Comparison of ENCODE assay signal across 8 cellular contexts in genomic region chr11:126969865-126970479, GRCh38. TPM values are rescaled to one million over a fixed set of nuclear protein-coding genes. Genes with fewer than 3 reads are reported as not detected.
A peak's percentile ranks its signal among the peaks of the same experiment; 100 is the strongest.
DNase-seq lines count a peak whose midpoint lies in the region; ATAC-seq and TF ChIP-seq lines count a peak whose summit lies in the region.

No MANE protein-coding gene starts in this region.

- peak; percentile 85 for TF ChIP-seq CTCF in AG09319 (IDR thresholded peaks at IDR 0.05; ENCODE audit: low read depth, low read length)

- H3K36me3 ChIP-seq in aorta (ENCODE audit: control insufficient read depth in 1 of 2, insufficient read depth in 2 of 2, low read length in 1 of 2) = no peaks in the 10 kb centered on the region

- no peak overlapping the region for H3K4me3 Mint-ChIP-seq in T-helper 2 cell treated with Interferon-gamma antibody and Interleukin-4, amounts not matched to agents 5 μg/mL and 100 μg/mL, for 36 hours

- no peak overlapping the region for H3K4me3 ChIP-seq in aorta (ENCODE audit: low read length in 2 of 2)

- H3K27me3 Mint-ChIP-seq in T-helper 2 cell treated with Interferon-gamma antibody and Interleukin-4, amounts not matched to agents 5 μg/mL and 100 μg/mL, for 36 hours (ENCODE audit: low read depth) = peaks cover 15% of the 10 kb centered on the region

- H3K4me1 Mint-ChIP-seq in T-helper 2 cell treated with Interferon-gamma antibody and Interleukin-4, amounts not matched to agents 5 μg/mL and 100 μg/mL, for 36 hours (ENCODE audit: low read depth) = no peaks in the 10 kb centered on the region

- 31 to 33% methylated on average over 6 of the region's 6 CpGs for WGBS in aorta, 2 donors

- no peak overlapping the region for H3K27ac Mint-ChIP-seq in T-helper 2 cell treated with Interferon-gamma antibody and Interleukin-4, amounts not matched to agents 5 μg/mL and 100 μg/mL, for 36 hours

- H3K9me3 Mint-ChIP-seq in T-helper 2 cell treated with Interferon-gamma antibody and Interleukin-4, amounts not matched to agents 5 μg/mL and 100 μg/mL, for 36 hours = no peaks in the 10 kb centered on the region

- intact Hi-C loops in sciatic nerve (cut with DNase I) (no loop called here), aorta (cut with DNase I) (no loop called here)

- no peaks in the 10 kb centered on the region for H3K36me3 Mint-ChIP-seq in T-helper 2 cell treated with Interferon-gamma antibody and Interleukin-4, amounts not matched to agents 5 μg/mL and 100 μg/mL, for 36 hours (ENCODE audit: low read depth)

- DNase-seq in AG09319 (ENCODE audit: extremely low read depth, low read depth) (no peak), NCI-H1694 treated with DMSO at 0.1 percent for 48 hours (lab: John Stamatoyannopoulos, UW) (peak; percentile 2), fibroblast of peridontal ligament (ENCODE audit: extremely low read depth) (peak; percentile 81), sciatic nerve (ENCODE audit: low spot score) (no peak), aorta (no peak)
- DNase-seq in T-helper 2 cell treated with Interferon-gamma antibody and Interleukin-4, amounts not matched to agents 5 μg/mL and 100 μg/mL, for 36 hours (ENCODE audit: low spot score) = no peak

- ATAC-seq in GM19467 (IDR thresholded peaks at IDR 0.05; ENCODE audit: unreplicated experiment) (peak; percentile 48), sciatic nerve (peak; percentile 80), GM21737 (IDR thresholded peaks at IDR 0.05; ENCODE audit: unreplicated experiment) (no peak), aorta (ENCODE audit: low FRiP score) (no peak)

- H3K27ac ChIP-seq in aorta (ENCODE audit: low read depth in 1 of 2, low read length in 2 of 2) = no peak overlapping the region

- H3K9me3 ChIP-seq in aorta (ENCODE audit: control insufficient read depth, low read length) = peaks cover 4% of the 10 kb centered on the region

- H3K4me1 ChIP-seq in aorta (ENCODE audit: control insufficient read depth in 1 of 2, insufficient read depth in 2 of 2, low read length in 2 of 2) = no peaks in the 10 kb centered on the region

- H3K27me3 ChIP-seq in aorta (ENCODE audit: control insufficient read depth in 1 of 2, insufficient read depth in 2 of 2, low read length in 1 of 2) = no peaks in the 10 kb centered on the region

RNA-seq across cellular contexts. Expression of gene KIRREL3, which starts 30.6 kb away (rescaled TPM):
- total RNA-seq in sciatic nerve = 0.09 TPM
- under 1 TPM in 1 of 2 donors, not detected in 1; 0.90 TPM for total RNA-seq in aorta
- not detected for polyA plus RNA-seq in aorta

Comparison
In these comparisons a context has a peak if more than half of its experiments do, and no peak if none do; other contexts are left out.
1. DNase-seq: peak in NCI-H1694 treated with DMSO at 0.1 percent for 48 hours (single experiment) and fibroblast of peridontal ligament (single experiment); none in AG09319 (single experiment), sciatic nerve (single experiment), T-helper 2 cell treated with Interferon-gamma antibody and Interleukin-4, amounts not matched to agents 5 μg/mL and 100 μg/mL, for 36 hours (single experiment) and aorta (0 of 2).
2. ATAC-seq: peak in GM19467 (single experiment) and sciatic nerve (single experiment); none in GM21737 (single experiment) and aorta (single experiment).